Comparison of ENCODE assay signal across 9 cellular contexts in the genomic region with DNA sequence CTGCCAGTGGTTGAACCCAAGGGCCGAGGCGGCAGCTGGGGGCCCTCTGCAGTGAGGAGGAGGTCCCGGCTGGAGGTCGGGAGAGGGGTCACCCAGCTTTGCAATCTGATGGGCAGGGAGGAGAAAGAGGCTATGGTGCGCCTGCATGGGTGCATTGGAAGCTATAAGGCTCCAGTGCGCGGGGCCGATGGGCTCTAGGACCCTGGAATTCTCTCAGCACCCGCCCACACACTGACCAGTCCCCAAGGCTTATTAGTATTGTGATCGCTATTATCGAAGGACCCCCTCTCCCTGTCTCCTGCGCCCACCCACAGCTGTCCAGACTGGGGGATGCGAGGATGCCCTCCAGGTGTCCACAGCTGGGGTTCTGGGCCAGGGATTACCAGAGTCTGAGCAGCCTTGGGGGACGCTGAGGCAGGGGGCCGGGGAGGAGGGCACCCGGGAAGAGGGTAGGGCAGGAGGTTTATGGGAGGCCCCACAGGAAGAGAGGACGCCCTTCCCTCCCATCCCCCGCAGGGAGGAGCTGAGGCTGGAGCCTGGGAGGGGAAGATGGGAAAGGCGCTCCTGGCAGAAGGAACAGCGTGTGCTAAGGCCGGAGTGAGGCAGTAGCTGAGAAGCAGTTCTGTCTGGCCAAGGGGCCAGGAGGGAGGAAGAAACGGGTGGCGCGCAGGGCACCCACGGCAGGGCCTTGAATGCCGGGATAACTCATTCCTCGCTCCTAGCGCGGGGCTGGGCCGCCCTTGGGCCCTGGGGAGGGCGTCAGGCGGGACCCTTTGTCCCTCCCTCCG. TPM values are rescaled to one million over a fixed set of nuclear protein-coding genes. Genes with fewer than 3 reads are reported as not detected.
A peak's percentile ranks its signal among the peaks of the same experiment; 100 is the strongest.
DNase-seq lines count a peak whose midpoint lies in the region; ATAC-seq and TF ChIP-seq lines count a peak whose summit lies in the region.
"Had no signal": no experiment of that assay in that cellular context is flagged by ENCODE, and none has a peak within 500 bp of the region (broad histone marks: within the 10 kb centered on the region; RNA-seq: fewer than 3 reads in every experiment).

No MANE protein-coding gene starts in this region.

- H3K36me3 Mint-ChIP-seq in activated T-cell treated with anti-CD3 and anti-CD28 coated beads, Interleukin-2, amount 50 U/mL, for 72 hours (ENCODE audit: insufficient read depth in 2 of 2), result no peaks in the 10 kb centered on the region

- peak; percentile 11 to 18 for ATAC-seq in activated T-cell treated with anti-CD3 and anti-CD28 coated beads, Interleukin-2, amount 50 U/mL, for 72 hours (replicated peaks in 1 of 2)
- ATAC-seq in mucosa of descending colon (peak; percentile 77), HG03097 (IDR thresholded peaks at IDR 0.05; ENCODE audit: low FRiP score, unreplicated experiment) (no peak)

- intact Hi-C loops in mucosa of descending colon (cut with DNase I, micrococcal nuclease) (no loop called here), uterus (cut with DNase I; ENCODE audit: low total_unique reads) (no loop called here)

- no peak overlapping the region for H3K27ac Mint-ChIP-seq in activated T-cell treated with anti-CD3 and anti-CD28 coated beads, Interleukin-2, amount 50 U/mL, for 72 hours

- H3K4me3 ChIP-seq in ectodermal cell (ENCODE audit: insufficient read depth, low read depth, low read length), result peak overlapping the region; percentile 39
- no peak overlapping the region for H3K4me3 ChIP-seq in mucosa of descending colon
- peak overlapping the region; percentile 33 to 41 for H3K4me3 ChIP-seq in uterus

- WGBS in ectodermal cell, 2 experiments, result 2 to 4% methylated on average over 32 of the region's 33 CpGs

- no peak for TF ChIP-seq CTCF in mucosa of descending colon (IDR thresholded peaks at IDR 0.05)
- no peak for TF ChIP-seq CTCF in uterus (IDR thresholded peaks at IDR 0.05)

- no peak for DNase-seq in activated T-cell treated with anti-CD3 and anti-CD28 coated beads, Interleukin-2, amount 50 U/mL, for 72 hours
- no peak for DNase-seq in activated T-cell treated with anti-CD3 and anti-CD28 coated beads, Interleukin-2, amount 50 U/mL, for 1 hour
- DNase-seq in mucosa of descending colon (peak; percentile 60 to 80 (median 70)), uterus (peak; percentile 83 to 84), globus pallidus (ENCODE audit: low spot score) (no peak)
- DNase-seq in activated effector memory CD4-positive, alpha-beta T cell treated with Interleukin-2 at 50 U/mL for 16 hours, result no peak
- DNase-seq: SIG-M5 had no signal

- H3K4me3 Mint-ChIP-seq in activated T-cell treated with anti-CD3 and anti-CD28 coated beads, Interleukin-2, amount 50 U/mL, for 72 hours, result peak overlapping the region; percentile 23 to 63

- peaks cover 15% of the 10 kb centered on the region for H3K27me3 Mint-ChIP-seq in activated T-cell treated with anti-CD3 and anti-CD28 coated beads, Interleukin-2, amount 50 U/mL, for 72 hours (ENCODE audit: low read depth)

- H3K36me3 ChIP-seq in ectodermal cell (ENCODE audit: control insufficient read depth, insufficient read depth, low read length) (no peaks in the 10 kb centered on the region), mucosa of descending colon (ENCODE audit: low read depth) (no peaks in the 10 kb centered on the region), uterus (no peaks in the 10 kb centered on the region)

- H3K9me3 Mint-ChIP-seq in activated T-cell treated with anti-CD3 and anti-CD28 coated beads, Interleukin-2, amount 50 U/mL, for 72 hours, result no peaks in the 10 kb centered on the region

- H3K27ac ChIP-seq in ectodermal cell (ENCODE audit: insufficient read depth, low read depth, low read length, poor library complexity, severe bottlenecking), result peak overlapping the region; percentile 76
- H3K27ac ChIP-seq in uterus, result peak overlapping the region; percentile 90 to 93

- peak; percentile 41 to 56 for TF ChIP-seq POLR2A in uterus (IDR thresholded peaks at IDR 0.05)

- H3K9me3 ChIP-seq in ectodermal cell (ENCODE audit: control insufficient read depth, low read length), result no peaks in the 10 kb centered on the region
- no peaks in the 10 kb centered on the region for H3K9me3 ChIP-seq in mucosa of descending colon
- no peaks in the 10 kb centered on the region for H3K9me3 ChIP-seq in uterus

- H3K4me1 ChIP-seq in ectodermal cell (ENCODE audit: control insufficient read depth, insufficient read depth, low read length), result peaks cover 37% of the 10 kb centered on the region
- H3K4me1 ChIP-seq in mucosa of descending colon (ENCODE audit: low read depth), result peaks cover 8% of the 10 kb centered on the region
- peaks cover 0 to 8% of the 10 kb centered on the region in 2 donors for H3K4me1 ChIP-seq in uterus

- H3K27me3 ChIP-seq in ectodermal cell (ENCODE audit: control insufficient read depth, insufficient read depth, low read length, poor library complexity, severe bottlenecking), result peaks cover 3% of the 10 kb centered on the region
- H3K27me3 ChIP-seq in uterus, result no peaks in the 10 kb centered on the region

- H3K4me1 Mint-ChIP-seq in activated T-cell treated with anti-CD3 and anti-CD28 coated beads, Interleukin-2, amount 50 U/mL, for 72 hours (ENCODE audit: low read depth), result peaks cover 13% of the 10 kb centered on the region

RNA-seq across cellular contexts. Expression of a gene that starts 24.2 kb away (rescaled TPM):
- under 1 TPM in 1 of 2 donors, not detected in 1; 0.31 TPM for total RNA-seq in activated T-cell treated with anti-CD3 and anti-CD28 coated beads, Interleukin-2, amount 50 U/mL, for 72 hours
- not detected for polyA plus RNA-seq in ectodermal cell (2013, experiment 1 of 4)
- polyA plus RNA-seq in ectodermal cell (2013, experiment 2 of 4), result not detected
- not detected for polyA plus RNA-seq in ectodermal cell (2013, experiment 3 of 4)
- polyA plus RNA-seq in ectodermal cell (2013, experiment 4 of 4), result not detected
- not detected for total RNA-seq in mucosa of descending colon
- under 1 TPM in 1 of 4 donors, not detected in 3; 0.35 TPM for total RNA-seq in uterus

RNA-seq across cellular contexts. Expression of a gene that starts 29.2 kb away (rescaled TPM):
- 10 to 100 TPM; 39.3 to 51.9 TPM for total RNA-seq in activated T-cell treated with anti-CD3 and anti-CD28 coated beads, Interleukin-2, amount 50 U/mL, for 72 hours
- polyA plus RNA-seq in ectodermal cell (2013, experiment 1 of 4), result 39.0 TPM
- 37.3 TPM for polyA plus RNA-seq in ectodermal cell (2013, experiment 2 of 4)
- 31.3 TPM for polyA plus RNA-seq in ectodermal cell (2013, experiment 3 of 4)
- 35.2 TPM for polyA plus RNA-seq in ectodermal cell (2013, experiment 4 of 4)
- 10 to 100 TPM; 22.0 to 32.0 (median 26.2) TPM for total RNA-seq in mucosa of descending colon
- total RNA-seq in uterus, result 10 to 100 TPM in 3 of 4 donors, 1 to 10 TPM in 1; 1.8 to 30.8 (median 21.6) TPM

RNA-seq across cellular contexts. Expression of a gene that starts 45.2 kb away (rescaled TPM):
- total RNA-seq in activated T-cell treated with anti-CD3 and anti-CD28 coated beads, Interleukin-2, amount 50 U/mL, for 72 hours, result 10 to 100 TPM; 16.9 to 20.2 TPM
- polyA plus RNA-seq in ectodermal cell (2013, experiment 1 of 4), result 20.0 TPM
- 20.5 TPM for polyA plus RNA-seq in ectodermal cell (2013, experiment 2 of 4)
- 16.8 TPM for polyA plus RNA-seq in ectodermal cell (2013, experiment 3 of 4)
- polyA plus RNA-seq in ectodermal cell (2013, experiment 4 of 4), result 17.5 TPM
- total RNA-seq in mucosa of descending colon (10 to 100 TPM; 16.1 to 21.3 (median 17.5) TPM), uterus (10 to 100 TPM in 2 of 4 donors, 1 to 10 TPM in 2; 1.3 to 20.3 (median 8.5) TPM)

Comparison
In these comparisons a context has a peak if more than half of its experiments do, and no peak if none do; other contexts are left out.
1. DNase-seq: peak in mucosa of descending colon (3 of 3) and uterus (2 of 2); none in activated T-cell treated with anti-CD3 and anti-CD28 coated beads, Interleukin-2, amount 50 U/mL, for 72 hours (0 of 2), activated T-cell treated with anti-CD3 and anti-CD28 coated beads, Interleukin-2, amount 50 U/mL, for 1 hour (single experiment), globus pallidus (single experiment) and activated effector memory CD4-positive, alpha-beta T cell treated with Interleukin-2 at 50 U/mL for 16 hours (single experiment).